1 cellular context compared by ENCODE assay signal in genomic region chr15:85388506-85388905, GRCh38.
TF ChIP-seq lines count a peak whose summit lies in the region.

No MANE protein-coding gene starts in this region.

TF ChIP-seq in GM23338, 12 proteins besides CTCF, POLR2A, EP300 and RAD21 (continued from another document):
- TF ChIP-seq ZNF462 (CRISPR knock-in tag; IDR thresholded peaks at IDR 0.05) (no peak), EZH2 (IDR thresholded peaks at IDR 0.05; ENCODE audit: low read depth, unreplicated experiment) (no peak), JUNB (IDR thresholded peaks at IDR 0.05; ENCODE audit: unreplicated experiment) (no peak), POLR2AphosphoS5 (IDR thresholded peaks at IDR 0.05; ENCODE audit: low read depth) (no peak), REST (IDR thresholded peaks at IDR 0.05; ENCODE audit: unreplicated experiment) (no peak), STAT1 (IDR thresholded peaks at IDR 0.05; ENCODE audit: unreplicated experiment) (no peak), ETS1 (IDR thresholded peaks at IDR 0.05) (no peak)
TF ChIP-seq in GM23338: peak in this region for 0.
